1 cellular context compared by ENCODE assay signal in genomic region chr16:84763629-84764028, GRCh38.
TF ChIP-seq lines count a peak whose summit lies in the region.

No MANE protein-coding gene starts in this region.

TF ChIP-seq in HepG2, 621 proteins besides CTCF, POLR2A, EP300 and RAD21 (continued from another document):
- TF ChIP-seq ZHX1 (CRISPR knock-in tag; IDR thresholded peaks at IDR 0.05; ENCODE audit: low read depth) (no peak), ZNF326 (CRISPR knock-in tag; IDR thresholded peaks at IDR 0.05; ENCODE audit: borderline replicate concordance) (no peak), ESRRA (CRISPR knock-in tag; IDR thresholded peaks at IDR 0.05; ENCODE audit: low read depth) (no peak), PHF20 (CRISPR knock-in tag; IDR thresholded peaks at IDR 0.05) (no peak)
TF ChIP-seq in HepG2: peak in this region for 3.
